31 cellular contexts compared by ENCODE assay signal in the genomic region with DNA sequence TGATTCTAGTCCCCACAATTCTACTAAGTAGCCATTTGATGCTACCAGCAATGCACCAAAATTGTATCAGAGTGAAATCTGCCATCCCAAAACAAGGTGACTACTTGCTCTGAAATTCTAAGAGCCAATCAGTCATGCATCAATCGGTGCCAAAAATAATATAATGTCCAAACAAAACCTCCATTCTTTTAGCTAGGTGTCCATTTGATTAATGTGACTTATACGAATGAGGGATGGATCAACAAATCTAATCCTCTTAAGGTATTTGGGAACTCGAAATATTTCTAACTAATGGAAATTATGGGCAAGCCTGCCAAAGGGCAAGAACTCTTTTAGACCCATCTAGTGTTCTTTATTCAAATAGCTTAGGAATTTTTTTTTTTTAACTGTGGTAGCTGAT.
A peak's percentile ranks its signal among the peaks of the same experiment; 100 is the strongest.
DNase-seq lines count a peak whose midpoint lies in the region; ATAC-seq and TF ChIP-seq lines count a peak whose summit lies in the region.
"Had no signal": no experiment of that assay in that cellular context is flagged by ENCODE, and none has a peak within 500 bp of the region (broad histone marks: within the 10 kb centered on the region; RNA-seq: fewer than 3 reads in every experiment).

No MANE protein-coding gene starts in this region.

- H3K4me3 ChIP-seq in astrocyte of the cerebellum (ENCODE audit: low read depth, low read length) (no peak overlapping the region), retinal pigment epithelial cell (ENCODE audit: low read length) (no peak overlapping the region), smooth muscle cell (no peak overlapping the region)
- H3K4me3 ChIP-seq: heart left ventricle, neural progenitor cell, upper lobe of left lung had no signal

- H2AFZ ChIP-seq in smooth muscle cell (ENCODE audit: low read depth), result no peak overlapping the region
- H2AFZ ChIP-seq: neural progenitor cell had no signal

- ATAC-seq in GM21717 (IDR thresholded peaks at IDR 0.05; ENCODE audit: unreplicated experiment), result no peak
- ATAC-seq: esophagus mucosa, HCT116, heart left ventricle, left ventricle myocardium superior, sciatic nerve had no signal

- peak; percentile 65 for DNase-seq in DMS79 (lab: John Stamatoyannopoulos, UW)
- peak; percentile 75 for DNase-seq in NCI-H82 (lab: John Stamatoyannopoulos, UW)
- DNase-seq in astrocyte of the cerebellum (ENCODE audit: low read depth), result peak; percentile 19
- DNase-seq in retinal pigment epithelial cell (ENCODE audit: low read depth), result peak; percentile 85
- no peak for DNase-seq in ACHN
- no peak for DNase-seq in smooth muscle cell (lab: John Stamatoyannopoulos, UW; ENCODE audit: unreplicated experiment)
- DNase-seq in NCI-H2081 treated with DMSO at 0.1 percent for 48 hours (lab: John Stamatoyannopoulos, UW), result no peak
- DNase-seq: activated CD4-positive, alpha-beta T cell treated with anti-CD3 and anti-CD28 coated beads, Interleukin-2, amount 50 U/mL, for 1 hour; activated CD4-positive, CD25-positive, alpha-beta regulatory T cell; activated gamma-delta T cell; activated naive CD8-positive, alpha-beta T cell treated with anti-CD3 and anti-CD28 coated beads for 36 hours; activated T-cell treated with anti-CD3 and anti-CD28 coated beads, Interleukin-2, amount 50 U/mL, for 24 hours; aorta; Calu3; central memory CD4-positive, alpha-beta T cell; dermis blood vessel endothelial cell; foreskin melanocyte; heart left ventricle; islet precursor cell; Karpas-422; left ventricle myocardium superior; NCI-H1417 treated with DMSO at 0.1 percent for 48 hours; NCI-H2081; NCI-H774; stimulated activated CD4-positive, alpha-beta T cell treated with anti-CD3 and anti-CD28 coated beads, Interleukin-4, amount 100 ng/mL, for 1 hour; upper lobe of left lung had no signal

- no peaks in the 10 kb centered on the region for H3K4me1 ChIP-seq in smooth muscle cell (ENCODE audit: low read depth)
- H3K4me1 ChIP-seq: upper lobe of left lung had no signal

- H3K9me3 ChIP-seq in smooth muscle cell (replicated peaks; ENCODE audit: low read depth), result no peaks in the 10 kb centered on the region
- H3K9me3 ChIP-seq: heart left ventricle, upper lobe of left lung had no signal

- 97% methylated on average over 3 of the region's 3 CpGs for WGBS in smooth muscle cell (ENCODE audit: low lambda C conversion rate)

- H3K36me3 ChIP-seq in smooth muscle cell (ENCODE audit: low read depth), result no peaks in the 10 kb centered on the region
- H3K36me3 ChIP-seq: neural progenitor cell had no signal

- no peaks in the 10 kb centered on the region for H3K79me2 ChIP-seq in smooth muscle cell (ENCODE audit: low read depth)

- in situ Hi-C loops in astrocyte of the cerebellum (cut with HindIII; ENCODE audit: low sequenced_read_pairs), result no loop called here
- in situ Hi-C loops in ACHN (cut with HindIII; ENCODE audit: low pct_ligation_motif_present, low pct_unique_long_range_greater_than_20kb, low sequenced_read_pairs), result no loop called here

- TF ChIP-seq CTCF in astrocyte of the cerebellum (IDR thresholded peaks at IDR 0.05; ENCODE audit: low read depth, low read length, missing control alignments), result no peak
- no peak for TF ChIP-seq CTCF in retinal pigment epithelial cell (conservative IDR thresholded peaks at IDR 0.05; ENCODE audit: low read depth, low read length)
- no peak for TF ChIP-seq CTCF in smooth muscle cell (IDR thresholded peaks at IDR 0.05; ENCODE audit: borderline replicate concordance, insufficient read depth, poor library complexity, severe bottlenecking)

- peaks cover 3% of the 10 kb centered on the region for H3F3A ChIP-seq in smooth muscle cell (ENCODE audit: low read depth)

- H3K4me2 ChIP-seq in smooth muscle cell, result no peak overlapping the region
- H3K4me2 ChIP-seq: neural progenitor cell had no signal

- no peak overlapping the region for H3K9ac ChIP-seq in smooth muscle cell (ENCODE audit: low read depth)
- H3K9ac ChIP-seq: neural progenitor cell had no signal

- H3K27me3 ChIP-seq in smooth muscle cell (ENCODE audit: low read depth), result no peaks in the 10 kb centered on the region
- H3K27me3 ChIP-seq: neural progenitor cell, upper lobe of left lung had no signal

- H4K20me1 ChIP-seq in smooth muscle cell (ENCODE audit: low read depth), result no peaks in the 10 kb centered on the region

- H3K27ac ChIP-seq in smooth muscle cell (ENCODE audit: low read depth), result no peak overlapping the region
- H3K27ac ChIP-seq: heart left ventricle, neural progenitor cell, upper lobe of left lung had no signal

Comparison
In these comparisons a context has a peak if more than half of its experiments do, and no peak if none do; other contexts are left out.
1. DNase-seq: peak in DMS79 (single experiment), NCI-H82 (single experiment), astrocyte of the cerebellum (single experiment) and retinal pigment epithelial cell (single experiment); none in ACHN (single experiment), smooth muscle cell (single experiment) and NCI-H2081 treated with DMSO at 0.1 percent for 48 hours (single experiment).